ENCODE assay signal across 17 cellular contexts in the genomic region with DNA sequence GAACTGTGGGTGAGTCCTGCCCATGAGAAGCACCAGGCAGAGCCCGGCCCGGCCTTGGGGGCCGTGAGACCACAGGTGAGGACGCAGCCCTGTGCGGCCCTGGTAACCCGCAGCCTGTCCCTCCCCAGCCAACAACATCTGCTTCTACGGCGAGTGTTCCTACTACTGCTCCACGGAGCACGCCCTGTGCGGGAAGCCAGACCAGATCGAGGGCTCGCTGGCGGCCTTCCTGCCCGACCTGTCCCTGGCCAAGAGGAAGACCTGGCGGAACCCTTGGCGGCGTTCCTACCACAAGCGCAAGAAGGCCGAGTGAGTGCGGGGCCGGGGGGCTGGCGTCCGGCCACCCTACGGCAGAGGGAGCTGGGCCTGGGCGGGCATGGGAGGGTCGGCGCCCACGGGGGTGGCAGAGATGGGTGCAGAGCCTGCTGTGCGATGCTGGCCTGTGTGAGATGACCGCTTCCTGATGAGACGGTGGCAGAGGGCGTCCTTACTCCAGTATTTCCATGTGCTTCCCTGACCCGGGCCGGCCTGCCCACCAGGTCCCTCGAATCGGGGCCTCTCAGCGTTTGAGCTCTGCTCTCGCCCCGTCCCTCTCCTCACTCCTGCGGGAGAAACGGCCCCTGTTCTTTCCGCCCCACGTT. TPM values are rescaled to one million over a fixed set of nuclear protein-coding genes. Genes with fewer than 3 reads are reported as not detected.
DNase-seq lines count a peak whose midpoint lies in the region; ATAC-seq and TF ChIP-seq lines count a peak whose summit lies in the region.
"Had no signal": no experiment of that assay in that cellular context is flagged by ENCODE, and none has a peak within 500 bp of the region (broad histone marks: within the 10 kb centered on the region; RNA-seq: fewer than 3 reads in every experiment).

No MANE protein-coding gene starts in this region.

- ATAC-seq in Right ventricle myocardium inferior (no peak), natural killer cell (no peak), GM18502 (IDR thresholded peaks at IDR 0.05; ENCODE audit: poor library complexity, unreplicated experiment) (no peak), HG03097 (IDR thresholded peaks at IDR 0.05; ENCODE audit: low FRiP score, unreplicated experiment) (no peak)
- peak in 1 of 2 donors; percentile 18 for ATAC-seq in natural killer cell treated with Interleukin-12 subunit alpha and Interleukin-12 subunit beta and Interleukin-15 and Interleukin-18, amount 100 ng/mL, for 72 hours

- H3K27me3 ChIP-seq in left ventricle myocardium inferior (ENCODE audit: low read depth) = no peaks in the 10 kb centered on the region
- H3K27me3 ChIP-seq: BLaER1 had no signal

- no peaks in the 10 kb centered on the region for H3K9me3 Mint-ChIP-seq in natural killer cell treated with Interleukin-12 subunit alpha and Interleukin-12 subunit beta and Interleukin-15 and Interleukin-18, amount 100 ng/mL, for 72 hours
- H3K9me3 Mint-ChIP-seq in natural killer cell = no peaks in the 10 kb centered on the region
- H3K9me3 Mint-ChIP-seq: CD8-positive, alpha-beta memory T cell had no signal

- H3K27ac Mint-ChIP-seq in natural killer cell treated with Interleukin-12 subunit alpha and Interleukin-12 subunit beta and Interleukin-15 and Interleukin-18, amount 100 ng/mL, for 72 hours = no peak overlapping the region
- H3K27ac Mint-ChIP-seq in natural killer cell = no peak overlapping the region
- H3K27ac Mint-ChIP-seq: CD8-positive, alpha-beta memory T cell; IgD-negative memory B cell had no signal

- no peaks in the 10 kb centered on the region for H3K4me1 Mint-ChIP-seq in natural killer cell treated with Interleukin-12 subunit alpha and Interleukin-12 subunit beta and Interleukin-15 and Interleukin-18, amount 100 ng/mL, for 72 hours (ENCODE audit: low read depth in 2 of 2)
- H3K4me1 Mint-ChIP-seq in natural killer cell = no peaks in the 10 kb centered on the region
- H3K4me1 Mint-ChIP-seq: CD8-positive, alpha-beta memory T cell; IgD-negative memory B cell had no signal

- peaks cover 89% of the 10 kb centered on the region for H3K36me3 ChIP-seq in left ventricle myocardium inferior

- DNase-seq in Right ventricle myocardium inferior (ENCODE audit: missing footprints) (peak; percentile 68), left ventricle myocardium inferior (no peak), natural killer cell (no peak), posterior vena cava (ENCODE audit: low spot score) (peak; percentile 69), HT-29 (ENCODE audit: low spot score) (no peak)
- DNase-seq in natural killer cell treated with Interleukin-12 subunit alpha and Interleukin-12 subunit beta and Interleukin-15 and Interleukin-18, amount 100 ng/mL, for 72 hours (ENCODE audit: low spot score) = peak; percentile 34
- DNase-seq: Caco-2, GF-D8, HCEC 1CT had no signal

- no peaks in the 10 kb centered on the region for H3K27me3 Mint-ChIP-seq in natural killer cell treated with Interleukin-12 subunit alpha and Interleukin-12 subunit beta and Interleukin-15 and Interleukin-18, amount 100 ng/mL, for 72 hours
- peaks cover 0 to 3% of the 10 kb centered on the region in 2 donors for H3K27me3 Mint-ChIP-seq in natural killer cell (ENCODE audit: low read depth in 2 of 2)
- H3K27me3 Mint-ChIP-seq: CD8-positive, alpha-beta memory T cell; IgD-negative memory B cell had no signal

- no peaks in the 10 kb centered on the region for H3K4me1 ChIP-seq in left ventricle myocardium inferior
- H3K4me1 ChIP-seq: BLaER1, Caco-2 had no signal

- intact Hi-C loops in Right ventricle myocardium inferior (cut with DNase I) (no loop called here), left ventricle myocardium inferior (cut with micrococcal nuclease) (no loop called here), natural killer cell (cut with micrococcal nuclease) (no loop called here), posterior vena cava (cut with DNase I) (no loop called here)

- H3K9me3 ChIP-seq in left ventricle myocardium inferior (replicated peaks) = no peaks in the 10 kb centered on the region
- H3K9me3 ChIP-seq: Caco-2 had no signal

- no peak overlapping the region for H3K27ac ChIP-seq in left ventricle myocardium inferior (replicated peaks)
- H3K27ac ChIP-seq: 22Rv1, BLaER1 had no signal

- H3K4me3 ChIP-seq in left ventricle myocardium inferior = no peak overlapping the region
- H3K4me3 ChIP-seq: BLaER1 had no signal

- TF ChIP-seq CTCF in left ventricle myocardium inferior (IDR thresholded peaks at IDR 0.05; ENCODE audit: borderline replicate concordance) (no peak), natural killer cell (IDR thresholded peaks at IDR 0.05) (no peak)

- no peaks in the 10 kb centered on the region for H3K36me3 Mint-ChIP-seq in natural killer cell treated with Interleukin-12 subunit alpha and Interleukin-12 subunit beta and Interleukin-15 and Interleukin-18, amount 100 ng/mL, for 72 hours
- H3K36me3 Mint-ChIP-seq in natural killer cell = no peaks in the 10 kb centered on the region
- H3K36me3 Mint-ChIP-seq: CD8-positive, alpha-beta memory T cell; IgD-negative memory B cell had no signal

- H3K4me3 Mint-ChIP-seq in natural killer cell treated with Interleukin-12 subunit alpha and Interleukin-12 subunit beta and Interleukin-15 and Interleukin-18, amount 100 ng/mL, for 72 hours = no peak overlapping the region
- no peak overlapping the region for H3K4me3 Mint-ChIP-seq in natural killer cell
- H3K4me3 Mint-ChIP-seq: CD8-positive, alpha-beta memory T cell; IgD-negative memory B cell had no signal

RNA-seq across cellular contexts. Expression of a gene that starts 34.1 kb away (rescaled TPM):
- not detected for total RNA-seq in Right ventricle myocardium inferior
- total RNA-seq in left ventricle myocardium inferior = not detected
- not detected for total RNA-seq in natural killer cell treated with Interleukin-12 subunit alpha and Interleukin-12 subunit beta and Interleukin-15 and Interleukin-18, amount 100 ng/mL, for 72 hours
- not detected for total RNA-seq in natural killer cell
- not detected for total RNA-seq in posterior vena cava
- total RNA-seq in HT-29 (2014; rRNA removed; shearing (Covaris generic)) = not detected in 2 replicates
- total RNA-seq: A673; Caco-2; CD8-positive, alpha-beta memory T cell; H4 had no signal

Comparison
In these comparisons a context has a peak if more than half of its experiments do, and no peak if none do; other contexts are left out.
1. DNase-seq: peak in Right ventricle myocardium inferior (single experiment), natural killer cell treated with Interleukin-12 subunit alpha and Interleukin-12 subunit beta and Interleukin-15 and Interleukin-18, amount 100 ng/mL, for 72 hours (single experiment) and posterior vena cava (single experiment); none in left ventricle myocardium inferior (single experiment), natural killer cell (single experiment) and HT-29 (single experiment).